Comparison of ENCODE assay signal across 23 cellular contexts in the genomic region with DNA sequence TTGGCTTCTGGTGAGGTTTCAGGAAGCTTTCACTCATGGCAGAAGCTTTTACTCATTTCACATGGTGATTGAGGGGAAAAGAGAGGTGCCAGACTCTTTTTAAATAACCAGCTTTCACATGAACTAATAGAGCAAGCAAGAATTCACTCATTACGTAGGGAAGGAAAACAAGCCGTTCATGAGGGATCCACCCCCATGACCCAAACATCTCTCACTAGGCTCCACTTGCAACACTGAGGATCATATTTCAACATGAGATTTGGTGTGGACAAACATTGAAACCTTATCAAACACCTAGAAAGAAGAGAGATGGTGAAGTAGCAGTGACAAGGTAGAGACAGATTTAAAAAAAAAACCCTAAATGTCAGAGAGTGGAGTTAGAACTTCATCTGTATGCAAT.
"Had no signal": no experiment of that assay in that cellular context is flagged by ENCODE, and none has a peak within 500 bp of the region (broad histone marks: within the 10 kb centered on the region; RNA-seq: fewer than 3 reads in every experiment).

No MANE protein-coding gene starts in this region.

- DNase-seq: cortex of kidney; effector memory CD8-positive, alpha-beta T cell; erythroblast; esophagus squamous epithelium; foreskin melanocyte; hypothalamus; immature natural killer cell; islet precursor cell; kidney glomerular epithelial cell; left colon; left ventricle myocardium superior; lower lobe of right lung; naive thymus-derived CD8-positive, alpha-beta T cell; right lobe of liver; stimulated activated CD4-positive, alpha-beta T cell treated with anti-CD3 and anti-CD28 coated beads, Interleukin-12 subunit alpha, Interleukin-12 subunit beta, amount 100 ng/mL, for 4 hours; stimulated activated CD4-positive, alpha-beta T cell treated with anti-CD3 and anti-CD28 coated beads, Interleukin-1b, Interleukin-23, amount 100 ng/mL, for 48 hours; stimulated activated CD4-positive, alpha-beta T cell treated with anti-CD3 and anti-CD28 coated beads, Interleukin-4, amount 100 ng/mL, for 1 hour; stimulated activated CD8-positive, alpha-beta memory T cell treated with anti-CD3 and anti-CD28 coated beads, Interleukin-4, amount 100 ng/mL, for 48 hours; stimulated activated naive CD4-positive, alpha-beta T cell; stimulated activated naive CD8-positive, alpha-beta T cell treated with anti-CD3 and anti-CD28 coated beads, Interleukin-15, amount 100 ng/mL, for 72 hours; transverse colon; upper lobe of right lung; uterus had no signal

- ATAC-seq: effector memory CD8-positive, alpha-beta T cell; left colon; left ventricle myocardium superior; lower lobe of right lung; naive thymus-derived CD8-positive, alpha-beta T cell; right lobe of liver; stimulated activated naive CD8-positive, alpha-beta T cell treated with anti-CD3 and anti-CD28 coated beads, Interleukin-15, amount 100 ng/mL, for 72 hours; upper lobe of right lung had no signal
